ENCODE assay signal across 25 cellular contexts in the genomic region with DNA sequence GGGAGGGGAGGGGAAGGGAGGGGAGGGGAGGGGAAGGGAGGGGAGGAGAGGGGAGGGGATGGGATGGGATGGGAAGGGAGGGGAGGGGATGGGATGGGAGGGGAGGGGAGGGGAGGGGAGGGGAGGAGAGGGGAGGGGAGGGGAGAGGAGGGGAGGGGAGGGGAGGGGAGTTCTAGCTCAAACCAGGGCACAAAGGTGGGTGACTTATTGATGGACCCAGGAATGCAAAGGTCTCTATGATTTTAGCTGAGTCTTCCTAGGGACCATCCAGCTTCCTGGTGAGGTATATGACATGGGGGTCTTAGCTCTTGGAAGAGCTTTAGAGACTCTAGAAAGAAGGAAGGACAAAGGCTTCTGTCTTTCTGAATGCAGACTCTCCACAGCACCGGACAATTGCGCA. TPM values are rescaled to one million over a fixed set of nuclear protein-coding genes. Genes with fewer than 3 reads are reported as not detected.
"Had no signal": no experiment of that assay in that cellular context is flagged by ENCODE, and none has a peak within 500 bp of the region (broad histone marks: within the 10 kb centered on the region; RNA-seq: fewer than 3 reads in every experiment).

No MANE protein-coding gene starts in this region.

- H3K36me3 ChIP-seq: neutrophil, pancreas, prostate gland, right lobe of liver, sigmoid colon, stomach, thoracic aorta, thyroid gland, tibial nerve, vagina had no signal

- DNase-seq: nephron progenitor cell; nucleus accumbens; pancreas; retina; right cardiac atrium; sigmoid colon; small intestine; stimulated activated CD4-positive, alpha-beta T cell treated with anti-CD3 and anti-CD28 coated beads, Interleukin-15, amount 100 ng/mL, for 24 hours; stimulated activated CD4-positive, alpha-beta T cell treated with anti-CD3 and anti-CD28 coated beads, Interleukin-2, amount 100 ng/mL, for 24 hours; stimulated activated CD4-positive, alpha-beta T cell treated with anti-CD3 and anti-CD28 coated beads, Interleukin-2, amount 100 ng/mL, for 48 hours; stimulated activated CD4-positive, alpha-beta T cell treated with anti-CD3 and anti-CD28 coated beads, Interleukin-4, amount 100 ng/mL, for 24 hours; stimulated activated naive B cell treated with anti-CD40 and anti-IgM and Interleukin-4, amounts not matched to agents 10 μg/mL and 1 μg/mL and 100 μg/mL, for 72 hours; stimulated activated naive CD4-positive, alpha-beta T cell treated with Interleukin-2 at 50 U/mL for 16 hours; stomach; thyroid gland; trophoblast cell; upper lobe of left lung had no signal

- H3K27me3 ChIP-seq: pancreas, right lobe of liver, sigmoid colon, thyroid gland, tibial nerve, upper lobe of left lung, vagina had no signal

- H3K27ac ChIP-seq: neutrophil, pancreas, prostate gland, right lobe of liver, sigmoid colon, stomach, thoracic aorta, thyroid gland, tibial nerve, upper lobe of left lung, vagina had no signal

- FAIRE-seq: pancreas, small intestine had no signal

- ATAC-seq: natural killer cell treated with Interleukin-12 subunit alpha and Interleukin-12 subunit beta and Interleukin-15 and Interleukin-18, amount 100 ng/mL, for 72 hours; pancreas; right cardiac atrium; right lobe of liver; stimulated activated effector memory CD8-positive, alpha-beta T cell treated with anti-CD3 and anti-CD28 coated beads, Interleukin-12 subunit alpha, Interleukin-12 subunit beta, amount 100 ng/mL, for 72 hours; stimulated activated naive B cell treated with anti-CD40 and anti-IgM and Interleukin-4, amounts not matched to agents 10 μg/mL and 1 μg/mL and 100 μg/mL, for 72 hours had no signal

- H3K9me3 ChIP-seq: neutrophil, pancreas, prostate gland, right lobe of liver, sigmoid colon, stomach, thoracic aorta, thyroid gland, upper lobe of left lung, vagina had no signal

- H3K4me3 ChIP-seq: pancreas, prostate gland, right lobe of liver, sigmoid colon, stomach, thoracic aorta, thyroid gland, tibial nerve, upper lobe of left lung, vagina had no signal

- H3K4me1 ChIP-seq: pancreas, prostate gland, right lobe of liver, sigmoid colon, stomach, thyroid gland, tibial nerve, upper lobe of left lung, vagina had no signal

RNA-seq across cellular contexts. Expression of gene ANO2, which starts 42.3 kb away (rescaled TPM):
- total RNA-seq: natural killer cell treated with Interleukin-12 subunit alpha and Interleukin-12 subunit beta and Interleukin-15 and Interleukin-18, amount 100 ng/mL, for 72 hours had no signal
